Comparison of ENCODE assay signal across 15 cellular contexts in genomic region chr4:4284827-4285618, GRCh38. TPM values are rescaled to one million over a fixed set of nuclear protein-coding genes. Genes with fewer than 3 reads are reported as not detected.
A peak's percentile ranks its signal among the peaks of the same experiment; 100 is the strongest.
DNase-seq lines count a peak whose midpoint lies in the region; ATAC-seq and TF ChIP-seq lines count a peak whose summit lies in the region.
"Had no signal": no experiment of that assay in that cellular context is flagged by ENCODE, and none has a peak within 500 bp of the region (broad histone marks: within the 10 kb centered on the region; RNA-seq: fewer than 3 reads in every experiment).

No MANE protein-coding gene starts in this region.

- H3K9me3 Mint-ChIP-seq in memory B cell, result no peaks in the 10 kb centered on the region

- no peak overlapping the region for H3K4me3 ChIP-seq in astrocyte of the spinal cord (ENCODE audit: low read depth, low read length)
- H3K4me3 ChIP-seq: GM12878 had no signal

- no peak for TF ChIP-seq CTCF in astrocyte of the spinal cord (IDR thresholded peaks at IDR 0.05; ENCODE audit: low read depth, low read length)

- DNase-seq in Daoy (ENCODE audit: low read depth), result peak; percentile 55
- DNase-seq in LoVo (ENCODE audit: low spot score), result peak; percentile 31
- DNase-seq in astrocyte of the spinal cord (ENCODE audit: low read depth, low spot score), result peak; percentile 26
- no peak for DNase-seq in memory B cell (ENCODE audit: low spot score in 2 of 2)
- DNase-seq in H4 (ENCODE audit: low spot score), result no peak
- DNase-seq in activated CD4-positive, alpha-beta T cell treated with anti-CD3 and anti-CD28 coated beads, Interleukin-2, amount 50 U/mL, for 48 hours, result no peak
- DNase-seq: anterior cingulate cortex; NCI-H1092 treated with DMSO at 0.1 percent for 48 hours; NCI-H526 treated with DMSO at 0.1 percent for 48 hours; stimulated activated CD4-positive, alpha-beta T cell treated with anti-CD3 and anti-CD28 coated beads, Interleukin-12 subunit alpha, Interleukin-12 subunit beta, amount 100 ng/mL, for 4 hours; T-helper 1 cell had no signal

- no peak overlapping the region for H3K4me3 Mint-ChIP-seq in memory B cell

- H3K27ac Mint-ChIP-seq in memory B cell, result peak overlapping the region; percentile 38

- no peak for ATAC-seq in memory B cell (ENCODE audit: low read depth)
- ATAC-seq in HG03342 (IDR thresholded peaks at IDR 0.05; ENCODE audit: unreplicated experiment), result no peak
- ATAC-seq in GM19467 (IDR thresholded peaks at IDR 0.05; ENCODE audit: unreplicated experiment), result no peak
- ATAC-seq: GM12878 had no signal

- H3K27me3 Mint-ChIP-seq in memory B cell, result no peaks in the 10 kb centered on the region

- in situ Hi-C loops in astrocyte of the spinal cord (cut with HindIII; ENCODE audit: low sequenced_read_pairs), result no loop called here

- peaks cover 21% of the 10 kb centered on the region for H3K36me3 Mint-ChIP-seq in memory B cell

- H3K4me1 Mint-ChIP-seq in memory B cell, result peaks cover 18% of the 10 kb centered on the region

RNA-seq across cellular contexts. Expression of gene LYAR, which starts 4.9 kb away (rescaled TPM):
- 80.0 and 103 TPM in 2 replicates for total RNA-seq in Daoy (2014; rRNA removed; shearing (Covaris generic))
- total RNA-seq in H4 (2014; rRNA removed; shearing (Covaris generic)), result 46.6 and 54.9 TPM in 2 replicates

RNA-seq across cellular contexts. Expression of gene ZBTB49, which starts 5.0 kb away (rescaled TPM):
- total RNA-seq in Daoy (2014; rRNA removed; shearing (Covaris generic)), result 3.7 and 5.0 TPM in 2 replicates
- total RNA-seq in H4 (2014; rRNA removed; shearing (Covaris generic)), result 4.6 and 5.5 TPM in 2 replicates

RNA-seq across cellular contexts. Expression of gene TMEM128, which starts 37.0 kb away (rescaled TPM):
- 19.3 and 19.4 TPM in 2 replicates for total RNA-seq in Daoy (2014; rRNA removed; shearing (Covaris generic))
- total RNA-seq in H4 (2014; rRNA removed; shearing (Covaris generic)), result 34.1 and 37.0 TPM in 2 replicates

RNA-seq across cellular contexts. Expression of gene OTOP1, which starts 58.3 kb away (rescaled TPM):
- not detected in 2 replicates for total RNA-seq in Daoy (2014; rRNA removed; shearing (Covaris generic))
- not detected in 2 replicates for total RNA-seq in H4 (2014; rRNA removed; shearing (Covaris generic))
- total RNA-seq: endothelial cell of umbilical vein, GM12878 had no signal

Comparison
In these comparisons a context has a peak if more than half of its experiments do, and no peak if none do; other contexts are left out.
1. DNase-seq: peak in Daoy (single experiment), LoVo (single experiment) and astrocyte of the spinal cord (single experiment); none in memory B cell (0 of 2), H4 (single experiment) and activated CD4-positive, alpha-beta T cell treated with anti-CD3 and anti-CD28 coated beads, Interleukin-2, amount 50 U/mL, for 48 hours (0 of 2).